ENCODE assay signal across 35 cellular contexts in genomic region chr22:49224243-49224642, GRCh38.
"Had no signal": no experiment of that assay in that cellular context is flagged by ENCODE, and none has a peak within 500 bp of the region (broad histone marks: within the 10 kb centered on the region; RNA-seq: fewer than 3 reads in every experiment).

No MANE protein-coding gene starts in this region.

- DNase-seq: Karpas-422, Kasumi-1, KG1, MG63, MM.1S, MV-4-11, NCI-H1048, NCI-H1092, NCI-H1092 treated with DMSO at 0.1 percent for 48 hours, NCI-H1105, NCI-H1105 treated with DMSO at 0.1 percent for 48 hours, NCI-H1417, NCI-H1417 treated with DMSO at 0.1 percent for 48 hours, NCI-H1436, NCI-H1436 treated with DMSO at 0.1 percent for 48 hours, NCI-H146, NCI-H1694, NCI-H1694 treated with DMSO at 0.1 percent for 48 hours, NCI-H187, NCI-H187 treated with DMSO at 0.1 percent for 48 hours, NCI-H1930, NCI-H2029, NCI-H2029 treated with DMSO at 0.1 percent for 48 hours, NCI-H2081, NCI-H2081 treated with DMSO at 0.1 percent for 48 hours, NCI-H2107, NCI-H2171, NCI-H2171 treated with DMSO at 0.1 percent for 48 hours, NCI-H2227 treated with DMSO at 0.1 percent for 48 hours, NCI-H226, NCI-H345, NCI-H446, NCI-H446 treated with DMSO at 0.1 percent for 48 hours, NCI-H510A had no signal

- H3K4me2 ChIP-seq: KMS-11 had no signal

- H3K9ac ChIP-seq: KMS-11 had no signal

- H3K27ac ChIP-seq: KMS-11 had no signal

- H3K9me3 ChIP-seq: MG63 had no signal

- H3K4me3 ChIP-seq: MG63 had no signal

- H3K36me3 ChIP-seq: MG63 had no signal
